In the genomic region with DNA sequence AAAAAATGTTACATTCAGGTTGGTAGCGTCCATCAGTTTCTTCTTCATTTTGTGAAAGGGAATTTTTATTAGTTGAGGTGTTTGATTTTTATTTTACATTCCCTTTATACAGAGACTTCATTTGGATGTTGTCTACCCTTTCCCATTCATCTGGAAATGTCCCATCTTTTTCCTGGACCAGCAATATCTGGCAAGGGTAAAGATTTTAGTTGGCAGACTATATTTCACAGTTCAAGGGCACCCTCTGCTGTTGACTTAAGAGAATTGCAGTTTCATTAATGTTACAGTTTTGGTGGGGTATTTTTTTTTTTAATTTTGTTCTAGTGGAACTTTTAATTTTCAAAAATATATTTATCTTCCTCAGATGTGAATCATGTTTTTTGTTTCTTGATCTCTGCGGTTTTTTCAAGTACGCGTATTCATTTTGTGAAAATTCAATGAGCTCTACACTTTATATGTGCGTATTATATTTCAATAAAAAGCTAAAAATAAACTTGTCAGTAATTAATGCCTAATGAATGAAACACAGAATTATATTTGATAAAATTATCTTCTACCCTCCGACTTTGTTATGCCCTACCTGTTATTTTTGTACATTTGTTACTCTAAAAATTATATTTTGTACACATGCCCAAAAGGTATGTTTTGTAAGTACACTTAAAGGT, we compare ENCODE assay signal across 8 cellular contexts.
DNase-seq lines count a peak whose midpoint lies in the region; ATAC-seq and TF ChIP-seq lines count a peak whose summit lies in the region.

No MANE protein-coding gene starts in this region.

- ATAC-seq in upper lobe of right lung (peak; percentile 70), HG02678 (IDR thresholded peaks at IDR 0.05; ENCODE audit: unreplicated experiment) (no peak)

- TF ChIP-seq POLR2A in NB4 (IDR thresholded peaks at IDR 0.05; ENCODE audit: extremely low read depth, insufficient read length), result no peak

- intact Hi-C loops in upper lobe of right lung (cut with DNase I), result no loop called here

- H3K36me3 ChIP-seq in adipocyte (ENCODE audit: control insufficient read depth, insufficient read depth, low read length, severe bottlenecking), result no peaks in the 10 kb centered on the region
- H3K36me3 ChIP-seq in upper lobe of right lung, result no peaks in the 10 kb centered on the region
- H3K36me3 ChIP-seq in effector memory CD4-positive, alpha-beta T cell (ENCODE audit: control insufficient read depth, insufficient read depth, low read length), result no peaks in the 10 kb centered on the region

- no peak overlapping the region for H3K9ac ChIP-seq in adipocyte (ENCODE audit: low read length)

- H3K4me3 ChIP-seq in NB4 (ENCODE audit: low read depth, low read length) (no peak overlapping the region), adipocyte (ENCODE audit: low read length) (no peak overlapping the region), upper lobe of right lung (no peak overlapping the region)
- no peak overlapping the region for H3K4me3 ChIP-seq in effector memory CD4-positive, alpha-beta T cell (ENCODE audit: insufficient read depth, low read depth, low read length, poor library complexity, severe bottlenecking)

- TF ChIP-seq CTCF in NB4 (IDR thresholded peaks at IDR 0.05; ENCODE audit: low read depth, low read length) (peak; percentile 61), upper lobe of right lung (IDR thresholded peaks at IDR 0.05) (peak; percentile 74)

- no peaks in the 10 kb centered on the region for H3K27me3 ChIP-seq in adipocyte (replicated peaks; ENCODE audit: control insufficient read depth, insufficient read depth, low read length)
- H3K27me3 ChIP-seq in upper lobe of right lung, result no peaks in the 10 kb centered on the region
- H3K27me3 ChIP-seq in effector memory CD4-positive, alpha-beta T cell (replicated peaks; ENCODE audit: control insufficient read depth, insufficient read depth, low read length, poor library complexity, severe bottlenecking), result no peaks in the 10 kb centered on the region

- H3K4me1 ChIP-seq in adipocyte (ENCODE audit: control insufficient read depth, insufficient read depth, low read length) (no peaks in the 10 kb centered on the region), upper lobe of right lung (no peaks in the 10 kb centered on the region)
- no peaks in the 10 kb centered on the region for H3K4me1 ChIP-seq in effector memory CD4-positive, alpha-beta T cell (ENCODE audit: control insufficient read depth, insufficient read depth, low read length, poor library complexity, severe bottlenecking)

- peak in 2 of 3 experiments; percentile 47 to 75 for DNase-seq in NCI-H1417 (lab: John Stamatoyannopoulos, UW)
- DNase-seq in NCI-H1417 treated with DMSO at 0.1 percent for 48 hours (lab: John Stamatoyannopoulos, UW), result no peak
- DNase-seq in NB4 (ENCODE audit: low read depth), result peak; percentile 58
- peak; percentile 75 for DNase-seq in adipocyte (ENCODE audit: low read depth)
- peak; percentile 64 for DNase-seq in inferior parietal cortex (ENCODE audit: extremely low spot score)
- no peak for DNase-seq in upper lobe of right lung
- DNase-seq in effector memory CD4-positive, alpha-beta T cell, result no peak

- peaks cover 14% of the 10 kb centered on the region for H3K9me3 ChIP-seq in adipocyte (ENCODE audit: control insufficient read depth, low read length)
- peaks cover 5% of the 10 kb centered on the region for H3K9me3 ChIP-seq in upper lobe of right lung
- no peaks in the 10 kb centered on the region for H3K9me3 ChIP-seq in effector memory CD4-positive, alpha-beta T cell (ENCODE audit: control insufficient read depth, low read length)

- H3K27ac ChIP-seq in upper lobe of right lung, result no peak overlapping the region
- H3K27ac ChIP-seq in effector memory CD4-positive, alpha-beta T cell (ENCODE audit: insufficient read depth, low read length, poor library complexity, severe bottlenecking), result no peak overlapping the region

Comparison
In these comparisons a context has a peak if more than half of its experiments do, and no peak if none do; other contexts are left out.
1. DNase-seq: peak in NCI-H1417 (2 of 3), NB4 (single experiment), adipocyte (single experiment) and inferior parietal cortex (single experiment); none in NCI-H1417 treated with DMSO at 0.1 percent for 48 hours (single experiment), upper lobe of right lung (single experiment) and effector memory CD4-positive, alpha-beta T cell (0 of 3).